ENCODE assay signal across 11 cellular contexts in genomic region chr13:46119883-46120614, GRCh38. TPM values are rescaled to one million over a fixed set of nuclear protein-coding genes. Genes with fewer than 3 reads are reported as not detected.
DNase-seq lines count a peak whose midpoint lies in the region; ATAC-seq, FAIRE-seq and TF ChIP-seq lines count a peak whose summit lies in the region.
"Had no signal": no experiment of that assay in that cellular context is flagged by ENCODE, and none has a peak within 500 bp of the region (broad histone marks: within the 10 kb centered on the region; RNA-seq: fewer than 3 reads in every experiment).

No MANE protein-coding gene starts in this region.

- peaks cover 26% of the 10 kb centered on the region for H3K4me1 ChIP-seq in endothelial cell of umbilical vein (ENCODE audit: control insufficient read depth, extremely low read depth, insufficient read depth, low read length)

- no peaks in the 10 kb centered on the region for H3K9me3 ChIP-seq in endothelial cell of umbilical vein (replicated peaks; ENCODE audit: control insufficient read depth, insufficient read depth, low read length)

- peak; percentile 57 for FAIRE-seq in endothelial cell of umbilical vein (lab: Jason Lieb, UNC)
- FAIRE-seq: GM12878 had no signal

- peak overlapping the region; percentile 6 for H3K27ac ChIP-seq in endothelial cell of umbilical vein (ENCODE audit: insufficient read depth, low read depth, low read length)

- POLR2A ChIA-PET in endothelial cell of umbilical vein (lab: Charles Lee) = no interaction called here

- dilution Hi-C loops in endothelial cell of umbilical vein (cut with MboI; ENCODE audit: extremely low pct_ligation_motif_present, low sequenced_read_pairs) = no loop called here

- no peak for TF ChIP-seq CTCF in endothelial cell of umbilical vein (IDR thresholded peaks at IDR 0.05; ENCODE audit: extremely low read depth in 1 of 2, insufficient read depth in 1 of 2, low read depth in 1 of 2, low read length in 2 of 2)

- no peaks in the 10 kb centered on the region for H3K36me3 ChIP-seq in endothelial cell of umbilical vein (ENCODE audit: control insufficient read depth in 2 of 2, extremely low read depth in 1 of 2, insufficient read depth in 2 of 2, low read length in 2 of 2)

- H3K4me2 ChIP-seq in endothelial cell of umbilical vein (ENCODE audit: insufficient read depth, low read length) = peak overlapping the region; percentile 65

- no peaks in the 10 kb centered on the region for H4K20me1 ChIP-seq in endothelial cell of umbilical vein (replicated peaks; ENCODE audit: control insufficient read depth, extremely low read depth, insufficient read depth, low read length)

- ATAC-seq in HG03378 (IDR thresholded peaks at IDR 0.05; ENCODE audit: unreplicated experiment) = no peak
- ATAC-seq: GM12878 had no signal

- H3K4me3 Mint-ChIP-seq in activated T-helper 1 cell treated with anti-CD3 and anti-CD28 coated beads, Interleukin-12 subunit alpha, Interleukin-12 subunit beta, Interleukin-2, Interleukin-4 antibody, amounts not matched to agents 30 ng/mL and 10 ng/mL and 1 ng/mL, durations not matched to agents 14 hours and 24 hours and 36 hours = no peak overlapping the region
- H3K4me3 Mint-ChIP-seq: dendritic cell treated with granulocyte-macrophage colony-stimulating factor and Interleukin-4, amounts not matched to agents 40 ng/mL and 50 ng/mL, for 4 days had no signal

- DNase-seq in NCI-H1105 treated with DMSO at 0.1 percent for 48 hours (lab: John Stamatoyannopoulos, UW) (peak; percentile 3), NCI-H1105 (lab: John Stamatoyannopoulos, UW) (no peak), NCI-H69 (lab: John Stamatoyannopoulos, UW) (peak; percentile 41), endothelial cell of umbilical vein (ENCODE audit: low read depth, low spot score) (peak; percentile 73), renal cortical epithelial cell (ENCODE audit: low read depth) (peak; percentile 80)
- DNase-seq in activated T-helper 1 cell treated with anti-CD3 and anti-CD28 coated beads, Interleukin-12 subunit alpha, Interleukin-12 subunit beta, Interleukin-2, Interleukin-4 antibody, amounts not matched to agents 30 ng/mL and 10 ng/mL and 1 ng/mL, durations not matched to agents 14 hours and 24 hours and 36 hours (ENCODE audit: low spot score) = no peak
- no peak for DNase-seq in stimulated activated CD4-positive, alpha-beta T cell treated with anti-CD3 and anti-CD28 coated beads, Interleukin-15, amount 100 ng/mL, for 24 hours
- DNase-seq: activated CD4-positive, alpha-beta T cell treated with anti-CD3 and anti-CD28 coated beads for 4 hours had no signal

- no peaks in the 10 kb centered on the region for H3K9me3 Mint-ChIP-seq in activated T-helper 1 cell treated with anti-CD3 and anti-CD28 coated beads, Interleukin-12 subunit alpha, Interleukin-12 subunit beta, Interleukin-2, Interleukin-4 antibody, amounts not matched to agents 30 ng/mL and 10 ng/mL and 1 ng/mL, durations not matched to agents 14 hours and 24 hours and 36 hours
- H3K9me3 Mint-ChIP-seq: dendritic cell treated with granulocyte-macrophage colony-stimulating factor and Interleukin-4, amounts not matched to agents 40 ng/mL and 50 ng/mL, for 4 days had no signal

- intact Hi-C loops in endothelial cell of umbilical vein (cut with micrococcal nuclease) = no loop called here
- intact Hi-C loops in activated T-helper 1 cell treated with anti-CD3 and anti-CD28 coated beads, Interleukin-12 subunit alpha, Interleukin-12 subunit beta, Interleukin-2, Interleukin-4 antibody, amounts not matched to agents 30 ng/mL and 10 ng/mL and 1 ng/mL, durations not matched to agents 14 hours and 24 hours and 36 hours (cut with micrococcal nuclease) = loop anchor here (5.0 to 10.0 kb wide), 2 partner anchors 68 to 155 kb away; partner anchors contain the start of gene ZC3H13

- H3K4me1 Mint-ChIP-seq in activated T-helper 1 cell treated with anti-CD3 and anti-CD28 coated beads, Interleukin-12 subunit alpha, Interleukin-12 subunit beta, Interleukin-2, Interleukin-4 antibody, amounts not matched to agents 30 ng/mL and 10 ng/mL and 1 ng/mL, durations not matched to agents 14 hours and 24 hours and 36 hours (ENCODE audit: low read depth) = peaks cover 7% of the 10 kb centered on the region

- H3K9me1 ChIP-seq in endothelial cell of umbilical vein (replicated peaks; ENCODE audit: control insufficient read depth, extremely low read depth, insufficient read depth, low read length) = no peaks in the 10 kb centered on the region

- no peaks in the 10 kb centered on the region for H3K27me3 ChIP-seq in endothelial cell of umbilical vein (ENCODE audit: control insufficient read depth in 2 of 2, insufficient read depth in 2 of 2, low read length in 2 of 2)

- no peak overlapping the region for H3K4me3 ChIP-seq in endothelial cell of umbilical vein (replicated peaks in 1 of 3; ENCODE audit: insufficient read depth in 1 of 3, low read depth in 1 of 3, low read length in 3 of 3)
- H3K4me3 ChIP-seq: GM12878 had no signal

- H2AFZ ChIP-seq in endothelial cell of umbilical vein (ENCODE audit: low read depth, low read length) = no peak overlapping the region

- CTCF ChIA-PET in endothelial cell of umbilical vein (lab: Charles Lee) = interaction anchor here (0.7 to 1.0 kb wide), 5 partner anchors 8 to 312 kb away, joined by 3 to 4 read pairs (median 3); no protein-coding TSS in a partner anchor

- TF ChIP-seq POLR2A in endothelial cell of umbilical vein (IDR thresholded peaks at IDR 0.05; ENCODE audit: low read depth, low read length) = no peak

- H3K27ac Mint-ChIP-seq in activated T-helper 1 cell treated with anti-CD3 and anti-CD28 coated beads, Interleukin-12 subunit alpha, Interleukin-12 subunit beta, Interleukin-2, Interleukin-4 antibody, amounts not matched to agents 30 ng/mL and 10 ng/mL and 1 ng/mL, durations not matched to agents 14 hours and 24 hours and 36 hours = no peak overlapping the region
- H3K27ac Mint-ChIP-seq: dendritic cell treated with granulocyte-macrophage colony-stimulating factor and Interleukin-4, amounts not matched to agents 40 ng/mL and 50 ng/mL, for 4 days had no signal

- H3K9ac ChIP-seq in endothelial cell of umbilical vein (replicated peaks; ENCODE audit: extremely low read depth, insufficient read depth, low read length) = no peak overlapping the region

- no TSS peak for BruUV-seq in endothelial cell of umbilical vein (replicated peaks; lab: Mats Ljungman, UMichigan)

- H3K27me3 Mint-ChIP-seq in activated T-helper 1 cell treated with anti-CD3 and anti-CD28 coated beads, Interleukin-12 subunit alpha, Interleukin-12 subunit beta, Interleukin-2, Interleukin-4 antibody, amounts not matched to agents 30 ng/mL and 10 ng/mL and 1 ng/mL, durations not matched to agents 14 hours and 24 hours and 36 hours (ENCODE audit: insufficient read depth) = peaks cover 21% of the 10 kb centered on the region

- H3K79me2 ChIP-seq in endothelial cell of umbilical vein (ENCODE audit: control insufficient read depth, insufficient read depth, low read length) = no peaks in the 10 kb centered on the region

- peaks cover 3% of the 10 kb centered on the region for H3K36me3 Mint-ChIP-seq in activated T-helper 1 cell treated with anti-CD3 and anti-CD28 coated beads, Interleukin-12 subunit alpha, Interleukin-12 subunit beta, Interleukin-2, Interleukin-4 antibody, amounts not matched to agents 30 ng/mL and 10 ng/mL and 1 ng/mL, durations not matched to agents 14 hours and 24 hours and 36 hours (ENCODE audit: low read depth)

TF ChIP-seq in endothelial cell of umbilical vein, 7 proteins besides CTCF, POLR2A, EP300 and RAD21:
- peak; percentile 96 for TF ChIP-seq GATA2 (IDR thresholded peaks at IDR 0.05; ENCODE audit: insufficient read depth, insufficient read length, low read depth, low read length)
- no peak for TF ChIP-seq MAX (IDR thresholded peaks at IDR 0.05; ENCODE audit: insufficient read depth, insufficient read length)
- peak; percentile 58 for TF ChIP-seq POLR2AphosphoS5 (IDR thresholded peaks at IDR 0.05; ENCODE audit: insufficient read depth, low read depth, low read length)
- TF ChIP-seq MYC (IDR thresholded peaks at IDR 0.05; ENCODE audit: low read depth, low read length) = no peak
- TF ChIP-seq EZH2 (IDR thresholded peaks at IDR 0.05; ENCODE audit: borderline replicate concordance, low read depth, low read length, severe bottlenecking) = no peak
- TF ChIP-seq JUN (IDR thresholded peaks at IDR 0.05; ENCODE audit: borderline replicate concordance, insufficient read depth, insufficient read length, low read depth) = peak; percentile 83
- peak; percentile 90 for TF ChIP-seq FOS (IDR thresholded peaks at IDR 0.05; ENCODE audit: borderline replicate concordance, insufficient read depth, low read length)

RNA-seq across cellular contexts. Expression of gene CPB2, which starts 15.2 kb away (rescaled TPM):
- total RNA-seq in endothelial cell of umbilical vein (not detected in 2 replicates), renal cortical epithelial cell (not detected in 2 replicates)
- not detected in 2 replicates for polyA plus RNA-seq in endothelial cell of umbilical vein
- not detected in 2 replicates for polyA plus RNA-seq in endothelial cell of umbilical vein (2011; cell fraction: cytosol; rRNA removed)
- not detected in 2 replicates for polyA plus RNA-seq in endothelial cell of umbilical vein (2011; cell fraction: nucleus; rRNA removed)
- not detected in 2 replicates for polyA plus RNA-seq in endothelial cell of umbilical vein (2012)
- not detected in 2 replicates for polyA minus RNA-seq in endothelial cell of umbilical vein
- polyA minus RNA-seq in endothelial cell of umbilical vein (2011; cell fraction: cytosol; rRNA and poly(A)+ RNA removed) = not detected
- polyA minus RNA-seq in endothelial cell of umbilical vein (2011; cell fraction: nucleus; rRNA and poly(A)+ RNA removed) = not detected in 2 replicates
- not detected in 2 replicates for total RNA-seq in activated T-helper 1 cell treated with anti-CD3 and anti-CD28 coated beads, Interleukin-12 subunit alpha, Interleukin-12 subunit beta, Interleukin-2, Interleukin-4 antibody, amounts not matched to agents 30 ng/mL and 10 ng/mL and 1 ng/mL, durations not matched to agents 14 hours and 24 hours and 36 hours

Comparison
In these comparisons a context has a peak if more than half of its experiments do, and no peak if none do; other contexts are left out.
1. DNase-seq: peak in NCI-H1105 treated with DMSO at 0.1 percent for 48 hours (single experiment), NCI-H69 (single experiment), endothelial cell of umbilical vein (single experiment) and renal cortical epithelial cell (single experiment); none in NCI-H1105 (single experiment), activated T-helper 1 cell treated with anti-CD3 and anti-CD28 coated beads, Interleukin-12 subunit alpha, Interleukin-12 subunit beta, Interleukin-2, Interleukin-4 antibody, amounts not matched to agents 30 ng/mL and 10 ng/mL and 1 ng/mL, durations not matched to agents 14 hours and 24 hours and 36 hours (single experiment) and stimulated activated CD4-positive, alpha-beta T cell treated with anti-CD3 and anti-CD28 coated beads, Interleukin-15, amount 100 ng/mL, for 24 hours (single experiment).